ENCODE assay signal across 8 cellular contexts in genomic region chr9:96217756-96218693, GRCh38.
DNase-seq lines count a peak whose midpoint lies in the region; ATAC-seq and TF ChIP-seq lines count a peak whose summit lies in the region.

No MANE protein-coding gene starts in this region.

- TF ChIP-seq CTCF in GM12874 (IDR thresholded peaks at IDR 0.05; ENCODE audit: insufficient read depth, low read depth, low read length), result peak; percentile 97

- peak; percentile 66 for ATAC-seq in HG02884 (IDR thresholded peaks at IDR 0.05; ENCODE audit: unreplicated experiment)
- no peak for ATAC-seq in HG03457 (IDR thresholded peaks at IDR 0.05; ENCODE audit: unreplicated experiment)

- DNase-seq in NCI-H2227 (lab: John Stamatoyannopoulos, UW; ENCODE audit: unreplicated experiment) (peak; percentile 86), cerebellum (ENCODE audit: low spot score) (peak; percentile 87), kidney tubule cell (ENCODE audit: low spot score) (peak; percentile 62)
- DNase-seq in activated CD4-positive, alpha-beta T cell treated with anti-CD3 and anti-CD28 coated beads for 24 hours (ENCODE audit: low read depth in 2 of 2), result peak; percentile 68 to 69
- peak; percentile 43 to 69 for DNase-seq in stimulated activated CD4-positive, alpha-beta T cell treated with anti-CD3 and anti-CD28 coated beads, Interleukin-15, amount 100 ng/mL, for 48 hours (ENCODE audit: low read depth in 2 of 2)
